1 cellular context compared by ENCODE assay signal in the genomic region with DNA sequence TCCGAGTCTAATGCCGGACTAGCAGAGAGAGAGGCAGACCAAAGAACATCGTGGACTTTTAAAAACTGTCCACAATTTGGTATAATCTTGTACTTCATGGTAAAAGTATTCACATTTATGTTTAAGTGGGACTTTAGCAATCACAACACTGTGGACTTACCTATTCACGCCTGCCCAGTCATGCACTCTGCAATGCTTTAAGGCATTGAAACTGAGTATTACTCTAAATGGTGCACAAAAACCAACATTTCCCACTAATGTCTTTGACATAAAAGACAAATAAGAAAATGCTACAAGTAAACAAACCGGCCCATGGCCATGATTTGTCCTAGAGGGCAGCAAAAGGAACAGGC.
TF ChIP-seq lines count a peak whose summit lies in the region.

No MANE protein-coding gene starts in this region.

TF ChIP-seq in GM23338, 12 proteins besides CTCF, POLR2A, EP300 and RAD21 (continued from another document):
- TF ChIP-seq, protein P1, sequence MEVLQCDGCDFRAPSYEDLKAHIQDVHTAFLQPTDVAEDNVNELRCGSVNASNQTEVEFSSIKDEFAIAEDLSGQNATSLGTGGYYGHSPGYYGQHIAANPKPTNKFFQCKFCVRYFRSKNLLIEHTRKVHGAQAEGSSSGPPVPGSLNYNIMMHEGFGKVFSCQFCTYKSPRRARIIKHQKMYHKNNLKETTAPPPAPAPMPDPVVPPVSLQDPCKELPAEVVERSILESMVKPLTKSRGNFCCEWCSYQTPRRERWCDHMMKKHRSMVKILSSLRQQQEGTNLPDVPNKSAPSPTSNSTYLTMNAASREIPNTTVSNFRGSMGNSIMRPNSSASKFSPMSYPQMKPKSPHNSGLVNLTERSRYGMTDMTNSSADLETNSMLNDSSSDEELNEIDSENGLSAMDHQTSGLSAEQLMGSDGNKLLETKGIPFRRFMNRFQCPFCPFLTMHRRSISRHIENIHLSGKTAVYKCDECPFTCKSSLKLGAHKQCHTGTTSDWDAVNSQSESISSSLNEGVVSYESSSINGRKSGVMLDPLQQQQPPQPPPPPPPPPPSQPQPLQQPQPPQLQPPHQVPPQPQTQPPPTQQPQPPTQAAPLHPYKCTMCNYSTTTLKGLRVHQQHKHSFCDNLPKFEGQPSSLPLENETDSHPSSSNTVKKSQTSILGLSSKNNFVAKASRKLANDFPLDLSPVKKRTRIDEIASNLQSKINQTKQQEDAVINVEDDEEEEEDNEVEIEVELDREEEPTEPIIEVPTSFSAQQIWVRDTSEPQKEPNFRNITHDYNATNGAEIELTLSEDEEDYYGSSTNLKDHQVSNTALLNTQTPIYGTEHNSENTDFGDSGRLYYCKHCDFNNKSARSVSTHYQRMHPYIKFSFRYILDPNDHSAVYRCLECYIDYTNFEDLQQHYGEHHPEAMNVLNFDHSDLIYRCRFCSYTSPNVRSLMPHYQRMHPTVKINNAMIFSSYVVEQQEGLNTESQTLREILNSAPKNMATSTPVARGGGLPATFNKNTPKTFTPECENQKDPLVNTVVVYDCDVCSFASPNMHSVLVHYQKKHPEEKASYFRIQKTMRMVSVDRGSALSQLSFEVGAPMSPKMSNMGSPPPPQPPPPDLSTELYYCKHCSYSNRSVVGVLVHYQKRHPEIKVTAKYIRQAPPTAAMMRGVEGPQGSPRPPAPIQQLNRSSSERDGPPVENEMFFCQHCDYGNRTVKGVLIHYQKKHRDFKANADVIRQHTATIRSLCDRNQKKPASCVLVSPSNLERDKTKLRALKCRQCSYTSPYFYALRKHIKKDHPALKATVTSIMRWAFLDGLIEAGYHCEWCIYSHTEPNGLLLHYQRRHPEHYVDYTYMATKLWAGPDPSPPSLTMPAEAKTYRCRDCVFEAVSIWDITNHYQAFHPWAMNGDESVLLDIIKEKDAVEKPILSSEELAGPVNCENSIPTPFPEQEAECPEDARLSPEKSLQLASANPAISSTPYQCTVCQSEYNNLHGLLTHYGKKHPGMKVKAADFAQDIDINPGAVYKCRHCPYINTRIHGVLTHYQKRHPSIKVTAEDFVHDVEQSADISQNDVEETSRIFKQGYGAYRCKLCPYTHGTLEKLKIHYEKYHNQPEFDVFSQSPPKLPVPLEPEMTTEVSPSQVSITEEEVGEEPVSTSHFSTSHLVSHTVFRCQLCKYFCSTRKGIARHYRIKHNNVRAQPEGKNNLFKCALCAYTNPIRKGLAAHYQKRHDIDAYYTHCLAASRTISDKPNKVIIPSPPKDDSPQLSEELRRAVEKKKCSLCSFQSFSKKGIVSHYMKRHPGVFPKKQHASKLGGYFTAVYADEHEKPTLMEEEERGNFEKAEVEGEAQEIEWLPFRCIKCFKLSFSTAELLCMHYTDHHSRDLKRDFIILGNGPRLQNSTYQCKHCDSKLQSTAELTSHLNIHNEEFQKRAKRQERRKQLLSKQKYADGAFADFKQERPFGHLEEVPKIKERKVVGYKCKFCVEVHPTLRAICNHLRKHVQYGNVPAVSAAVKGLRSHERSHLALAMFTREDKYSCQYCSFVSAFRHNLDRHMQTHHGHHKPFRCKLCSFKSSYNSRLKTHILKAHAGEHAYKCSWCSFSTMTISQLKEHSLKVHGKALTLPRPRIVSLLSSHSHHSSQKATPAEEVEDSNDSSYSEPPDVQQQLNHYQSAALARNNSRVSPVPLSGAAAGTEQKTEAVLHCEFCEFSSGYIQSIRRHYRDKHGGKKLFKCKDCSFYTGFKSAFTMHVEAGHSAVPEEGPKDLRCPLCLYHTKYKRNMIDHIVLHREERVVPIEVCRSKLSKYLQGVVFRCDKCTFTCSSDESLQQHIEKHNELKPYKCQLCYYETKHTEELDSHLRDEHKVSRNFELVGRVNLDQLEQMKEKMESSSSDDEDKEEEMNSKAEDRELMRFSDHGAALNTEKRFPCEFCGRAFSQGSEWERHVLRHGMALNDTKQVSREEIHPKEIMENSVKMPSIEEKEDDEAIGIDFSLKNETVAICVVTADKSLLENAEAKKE (CRISPR knock-in tag; IDR thresholded peaks at IDR 0.05): no peak
- TF ChIP-seq STAT1 (IDR thresholded peaks at IDR 0.05; ENCODE audit: unreplicated experiment) (no peak), JUNB (IDR thresholded peaks at IDR 0.05; ENCODE audit: unreplicated experiment) (no peak), POLR2AphosphoS5 (IDR thresholded peaks at IDR 0.05; ENCODE audit: low read depth) (no peak)
